20 cellular contexts compared by ENCODE assay signal in the genomic region with DNA sequence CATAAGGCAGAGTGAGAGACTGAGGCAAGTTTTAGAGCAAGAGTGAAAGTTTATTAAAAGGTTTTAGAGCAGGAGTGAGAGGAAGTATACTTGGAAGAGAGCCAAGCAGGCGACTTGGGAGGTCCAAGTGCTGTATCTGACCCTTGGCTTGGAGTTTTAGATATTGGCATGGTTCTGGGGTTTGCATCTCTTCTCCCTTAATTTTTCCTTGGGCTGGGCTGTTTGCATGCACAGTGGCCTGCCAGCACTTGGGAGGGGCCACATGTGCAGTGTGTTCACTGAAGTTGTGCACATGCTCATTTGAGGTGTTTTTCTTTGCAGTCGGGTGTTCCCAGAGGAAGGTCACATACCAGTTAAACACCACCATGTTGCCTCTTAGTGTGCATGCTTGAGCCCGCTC.
DNase-seq lines count a peak whose midpoint lies in the region; ATAC-seq and TF ChIP-seq lines count a peak whose summit lies in the region.
"Had no signal": no experiment of that assay in that cellular context is flagged by ENCODE, and none has a peak within 500 bp of the region (broad histone marks: within the 10 kb centered on the region; RNA-seq: fewer than 3 reads in every experiment).

No MANE protein-coding gene starts in this region.

- intact Hi-C loops in right cardiac atrium (cut with DNase I), result no loop called here
- intact Hi-C loops in cardiac septum (cut with DNase I), result no loop called here

- H3K4me3 ChIP-seq in right cardiac atrium (ENCODE audit: low read length), result no peak overlapping the region
- H3K4me3 ChIP-seq in epithelial cell of esophagus (ENCODE audit: low read length), result no peak overlapping the region
- H3K4me3 ChIP-seq in upper lobe of left lung, result no peak overlapping the region
- H3K4me3 ChIP-seq: BLaER1, GM12878, GM23248 had no signal

- H3K27ac ChIP-seq in right cardiac atrium (ENCODE audit: low read length) (no peak overlapping the region), upper lobe of left lung (no peak overlapping the region)
- H3K27ac ChIP-seq: 22Rv1, BLaER1, C4-2B, GM23248 had no signal

- no peaks in the 10 kb centered on the region for H3K27me3 ChIP-seq in right cardiac atrium (ENCODE audit: control insufficient read depth, insufficient read depth)
- no peaks in the 10 kb centered on the region for H3K27me3 ChIP-seq in upper lobe of left lung
- H3K27me3 ChIP-seq: BLaER1 had no signal

- no peak for TF ChIP-seq POLR2A in upper lobe of left lung (IDR thresholded peaks at IDR 0.05)

- H3K27ac Mint-ChIP-seq in type B pancreatic cell, result peak overlapping the region; percentile 95
- H3K27ac Mint-ChIP-seq: B cell; CD4-positive, CD25-positive, alpha-beta regulatory T cell; CD8-positive, alpha-beta T cell; H9 had no signal

- H3K4me3 Mint-ChIP-seq in type B pancreatic cell, result peak overlapping the region; percentile 17
- H3K4me3 Mint-ChIP-seq: B cell; CD4-positive, CD25-positive, alpha-beta regulatory T cell; CD8-positive, alpha-beta T cell; H9 had no signal

- no peak for TF ChIP-seq CTCF in epithelial cell of esophagus (IDR thresholded peaks at IDR 0.05; ENCODE audit: insufficient read depth, low read depth, low read length, missing control alignments)
- TF ChIP-seq CTCF in type B pancreatic cell (conservative IDR thresholded peaks at IDR 0.05), result no peak
- TF ChIP-seq CTCF in upper lobe of left lung (IDR thresholded peaks at IDR 0.05), result no peak

- no peak for ATAC-seq in right cardiac atrium
- no peak for ATAC-seq in upper lobe of left lung (ENCODE audit: low FRiP score in 2 of 2)
- ATAC-seq: CD8-positive, alpha-beta T cell; GM12878; HCT116 had no signal

- H3K27me3 Mint-ChIP-seq in type B pancreatic cell, result no peaks in the 10 kb centered on the region
- H3K27me3 Mint-ChIP-seq: CD4-positive, CD25-positive, alpha-beta regulatory T cell had no signal

- no peaks in the 10 kb centered on the region for H3K9me3 Mint-ChIP-seq in type B pancreatic cell
- H3K9me3 Mint-ChIP-seq: CD8-positive, alpha-beta T cell had no signal

- no peaks in the 10 kb centered on the region for H3K4me1 ChIP-seq in right cardiac atrium (ENCODE audit: control insufficient read depth, insufficient read depth, low read length)
- no peaks in the 10 kb centered on the region for H3K4me1 ChIP-seq in upper lobe of left lung
- H3K4me1 ChIP-seq: BLaER1, Caco-2 had no signal

- no peaks in the 10 kb centered on the region for H3K36me3 ChIP-seq in upper lobe of left lung
- H3K36me3 ChIP-seq: BLaER1 had no signal

- peak in 2 of 3 donors; percentile 34 to 55 for DNase-seq in right cardiac atrium
- no peak for DNase-seq in cardiac septum (ENCODE audit: low spot score)
- peak; percentile 29 for DNase-seq in epithelial cell of esophagus (ENCODE audit: low read depth)
- DNase-seq in type B pancreatic cell (ENCODE audit: extremely low spot score, unreplicated experiment), result no peak
- DNase-seq in activated CD8-positive, alpha-beta memory T cell treated with anti-CD3 and anti-CD28 coated beads, Interleukin-2, amount 50 U/mL, for 4 hours, result no peak
- DNase-seq in upper lobe of left lung, result no peak
- DNase-seq: Caco-2; CD4-positive, CD25-positive, alpha-beta regulatory T cell; CD8-positive, alpha-beta T cell; DMS153; DND-41; GDM1; GM23248; H9 had no signal

- H3K9me3 ChIP-seq in right cardiac atrium (ENCODE audit: control insufficient read depth, low read length) (no peaks in the 10 kb centered on the region), upper lobe of left lung (no peaks in the 10 kb centered on the region)
- H3K9me3 ChIP-seq: BLaER1, Caco-2 had no signal

- no peak for TF ChIP-seq EP300 in upper lobe of left lung (IDR thresholded peaks at IDR 0.05)

- H3K36me3 Mint-ChIP-seq in type B pancreatic cell, result peaks cover 3% of the 10 kb centered on the region
- H3K36me3 Mint-ChIP-seq: CD4-positive, CD25-positive, alpha-beta regulatory T cell; CD8-positive, alpha-beta T cell had no signal

- peaks cover 12% of the 10 kb centered on the region for H3K4me1 Mint-ChIP-seq in type B pancreatic cell (ENCODE audit: unreplicated experiment)
- H3K4me1 Mint-ChIP-seq: B cell had no signal

- WGBS in right cardiac atrium, result 50% methylated on average over 3 of the region's 3 CpGs
- 49 to 63% methylated on average over 3 of the region's 3 CpGs for WGBS in upper lobe of left lung, 2 donors

Comparison
In these comparisons a context has a peak if more than half of its experiments do, and no peak if none do; other contexts are left out.
1. DNase-seq: peak in right cardiac atrium (2 of 3) and epithelial cell of esophagus (single experiment); none in cardiac septum (single experiment), type B pancreatic cell (single experiment), activated CD8-positive, alpha-beta memory T cell treated with anti-CD3 and anti-CD28 coated beads, Interleukin-2, amount 50 U/mL, for 4 hours (single experiment) and upper lobe of left lung (0 of 2).